In genomic region chr13:73914119-73914518, GRCh38 we compare ENCODE assay signal across 1 cellular context.
TF ChIP-seq lines count a peak whose summit lies in the region.

No MANE protein-coding gene starts in this region.

TF ChIP-seq in GM23338, 12 proteins besides CTCF, POLR2A, EP300 and RAD21 (continued from another document):
- TF ChIP-seq EZH2 (IDR thresholded peaks at IDR 0.05; ENCODE audit: low read depth, unreplicated experiment) (no peak), ZNF331 (CRISPR knock-in tag; IDR thresholded peaks at IDR 0.05; ENCODE audit: low read depth) (no peak), EZH2phosphoT487 (IDR thresholded peaks at IDR 0.05; ENCODE audit: unreplicated experiment) (no peak), ZNF114 (CRISPR knock-in tag; IDR thresholded peaks at IDR 0.05) (no peak), REST (IDR thresholded peaks at IDR 0.05; ENCODE audit: unreplicated experiment) (no peak), POLR2AphosphoS5 (IDR thresholded peaks at IDR 0.05; ENCODE audit: low read depth) (no peak)
TF ChIP-seq in GM23338: peak in this region for 0.
